In the genomic region with DNA sequence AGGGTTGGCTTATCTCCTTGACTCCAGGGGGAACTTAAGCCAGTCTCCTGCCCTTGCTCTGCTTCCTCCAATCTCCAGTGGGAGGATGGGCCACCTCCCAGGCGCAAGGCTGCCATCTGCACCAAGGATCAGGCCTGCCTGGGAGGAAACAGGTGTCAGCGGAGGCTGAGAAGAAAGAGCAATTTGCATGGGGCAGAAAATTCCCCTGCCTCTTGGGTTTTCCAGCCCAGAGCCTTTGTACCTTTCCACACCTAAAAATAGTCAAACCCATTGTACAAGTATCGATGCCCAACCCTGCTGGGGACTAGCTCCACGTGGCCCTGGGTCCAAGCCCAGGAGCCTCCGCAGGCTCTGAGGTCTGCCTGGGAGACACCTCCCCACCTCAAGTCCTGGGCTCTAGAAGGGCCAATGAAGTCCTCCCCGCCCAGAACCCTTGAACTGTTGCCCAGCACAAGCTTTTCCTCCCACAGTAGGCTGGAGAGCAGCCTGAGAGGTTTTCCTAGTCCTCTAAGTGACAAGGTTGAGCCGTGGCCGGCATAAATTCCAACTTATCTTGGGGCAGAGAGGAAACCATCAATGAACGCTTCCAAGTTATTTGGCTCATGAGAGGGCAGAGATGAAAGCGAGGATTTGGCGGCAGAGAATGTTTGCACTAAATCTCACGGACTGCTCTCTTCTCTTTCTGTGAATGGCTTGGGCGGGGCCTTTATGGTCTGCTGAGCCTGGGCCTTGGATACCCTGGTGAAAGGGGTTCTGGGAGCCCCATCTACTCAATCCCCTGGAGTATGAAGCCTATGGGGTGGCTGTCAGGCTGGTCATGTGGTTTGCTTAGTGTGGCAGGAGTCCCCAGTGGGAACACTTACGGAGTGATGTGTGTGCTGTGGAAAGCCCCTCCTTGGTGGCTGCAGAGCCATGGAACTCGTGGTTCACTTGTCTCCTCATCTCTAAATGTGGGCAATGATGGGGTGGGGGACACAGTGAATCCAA, we compare ENCODE assay signal across 12 cellular contexts. TPM values are rescaled to one million over a fixed set of nuclear protein-coding genes. Genes with fewer than 3 reads are reported as not detected.
DNase-seq lines count a peak whose midpoint lies in the region; ATAC-seq, FAIRE-seq and TF ChIP-seq lines count a peak whose summit lies in the region.
"Had no signal": no experiment of that assay in that cellular context is flagged by ENCODE, and none has a peak within 500 bp of the region (broad histone marks: within the 10 kb centered on the region; RNA-seq: fewer than 3 reads in every experiment).

No MANE protein-coding gene starts in this region.

- peaks cover 53 to 64% (median 60%) of the 10 kb centered on the region in 3 donors for H3K4me1 Mint-ChIP-seq in IgD-negative memory B cell

- H3K4me1 ChIP-seq in iPS-18a (ENCODE audit: control insufficient read depth, low read depth, low read length) (peaks cover 12% of the 10 kb centered on the region), gastroesophageal sphincter (peaks cover 0 to 59% (median 14%) of the 10 kb centered on the region in 3 donors)
- H3K4me1 ChIP-seq: SJCRH30 had no signal

- H3K27me3 Mint-ChIP-seq in IgD-negative memory B cell: no peaks in the 10 kb centered on the region

- in situ Hi-C loops in GM13977 (cut with MboI; ENCODE audit: low pct_unique_long_range_greater_than_20kb, low sequenced_read_pairs, unreplicated experiment): no loop called here

- TF ChIP-seq CTCF in GM13977 (IDR thresholded peaks at IDR 0.05; ENCODE audit: extremely low read depth, insufficient read depth, missing control alignments) (no peak), gastroesophageal sphincter (IDR thresholded peaks at IDR 0.05) (no peak)

- H3K9me3 ChIP-seq in iPS-18a (ENCODE audit: control insufficient read depth, low read depth, low read length) (no peaks in the 10 kb centered on the region), gastroesophageal sphincter (no peaks in the 10 kb centered on the region)
- H3K9me3 ChIP-seq: SJCRH30 had no signal

- H3K27ac Mint-ChIP-seq in IgD-negative memory B cell: peak overlapping the region; percentile 84 to 98 (median 92)
- H3K27ac Mint-ChIP-seq: nephron progenitor cell had no signal

- no peak for FAIRE-seq in RCC 7860 (lab: Jason Lieb, UNC)
- FAIRE-seq: endometrium had no signal

- DNase-seq in GM13977 (ENCODE audit: low spot score) (peak; percentile 55), RCC 7860 (ENCODE audit: low spot score) (no peak), AG20443 (ENCODE audit: low spot score) (no peak), activated gamma-delta T cell treated with Interleukin-2 at 50 U/mL for 16 hours (no peak)
- DNase-seq: NCI-H1930 had no signal

- H3K4me3 Mint-ChIP-seq in IgD-negative memory B cell: peak overlapping the region; percentile 55 to 90 (median 76)
- H3K4me3 Mint-ChIP-seq: nephron progenitor cell had no signal

- TF ChIP-seq POLR2A in gastroesophageal sphincter (IDR thresholded peaks at IDR 0.05): no peak

- peaks cover 9% of the 10 kb centered on the region for H3K36me3 Mint-ChIP-seq in IgD-negative memory B cell

- H3K27me3 ChIP-seq in iPS-18a (ENCODE audit: control insufficient read depth, insufficient read depth, low read length) (no peaks in the 10 kb centered on the region), gastroesophageal sphincter (no peaks in the 10 kb centered on the region)
- H3K27me3 ChIP-seq: SJCRH30 had no signal

- 76% methylated on average over 7 of the region's 15 CpGs; no CpG with 5 or more reads in 1 of the 2 donors for WGBS in gastroesophageal sphincter (ENCODE audit: low coverage in 1 of 2), 2 donors

- H3K27ac ChIP-seq in iPS-18a (ENCODE audit: low read length) (peak overlapping the region; percentile 4), gastroesophageal sphincter (no peak overlapping the region)
- H3K27ac ChIP-seq: SJCRH30 had no signal

- H3K36me3 ChIP-seq in iPS-18a (ENCODE audit: control insufficient read depth, low read depth, low read length) (peaks cover 14% of the 10 kb centered on the region), gastroesophageal sphincter (peaks cover 0 to 100% of the 10 kb centered on the region in 2 donors)
- H3K36me3 ChIP-seq: SJCRH30 had no signal

- H3K4me3 ChIP-seq in iPS-18a (ENCODE audit: low read length) (no peak overlapping the region), gastroesophageal sphincter (no peak overlapping the region)
- H3K4me3 ChIP-seq: SJCRH30 had no signal

- H3K9me3 Mint-ChIP-seq in IgD-negative memory B cell: no peaks in the 10 kb centered on the region
- H3K9me3 Mint-ChIP-seq: nephron progenitor cell had no signal

- ATAC-seq in GM19438 (IDR thresholded peaks at IDR 0.05; ENCODE audit: low read depth, unreplicated experiment) (peak; percentile 27), gastroesophageal sphincter (no peak)

- TF ChIP-seq EP300 in gastroesophageal sphincter (IDR thresholded peaks at IDR 0.05): no peak

- no peak overlapping the region for H3K9ac ChIP-seq in iPS-18a (ENCODE audit: low read length)

RNA-seq across cellular contexts. Expression of a gene that starts 15.6 kb away (rescaled TPM):
- polyA plus RNA-seq in IgD-negative memory B cell: 46.7 TPM
- 100 to 1,000 TPM in 2 of 4 donors, 10 to 100 TPM in 2; 46.0 to 113 (median 89.2) TPM for total RNA-seq in gastroesophageal sphincter
